ENCODE assay signal across 33 cellular contexts in genomic region chrX:3504916-3505315, GRCh38.
"Had no signal": no experiment of that assay in that cellular context is flagged by ENCODE, and none has a peak within 500 bp of the region (broad histone marks: within the 10 kb centered on the region; RNA-seq: fewer than 3 reads in every experiment).

No MANE protein-coding gene starts in this region.

- H3K4me3 Mint-ChIP-seq: activated CD4-positive, alpha-beta memory T cell treated with anti-CD3 and anti-CD28 coated beads, Interleukin-2, amount 10 ng/mL, durations not matched to agents 7 days and 5 days; activated CD4-positive, alpha-beta T cell treated with anti-CD3 and anti-CD28 coated beads, Interleukin-2, amount 10 ng/mL, durations not matched to agents 7 days and 5 days; activated naive CD4-positive, alpha-beta T cell treated with anti-CD3 and anti-CD28 coated beads, Interleukin-2, amount 10 ng/mL, durations not matched to agents 7 days and 5 days; activated naive CD8-positive, alpha-beta T cell; activated T-cell treated with anti-CD3 and anti-CD28 coated beads, Interleukin-2, amount 50 U/mL, for 24 hours; activated T-cell treated with anti-CD3 and anti-CD28 coated beads, Interleukin-2, amount 50 U/mL, for 72 hours; brain; dendritic cell treated with granulocyte-macrophage colony-stimulating factor and Interleukin-4, amounts not matched to agents 40 ng/mL and 50 ng/mL, for 4 days; endodermal cell; WTC11 had no signal

- H3K27me3 Mint-ChIP-seq: activated CD4-positive, alpha-beta memory T cell treated with anti-CD3 and anti-CD28 coated beads, Interleukin-2, amount 10 ng/mL, durations not matched to agents 7 days and 5 days; activated CD4-positive, alpha-beta T cell treated with anti-CD3 and anti-CD28 coated beads, Interleukin-2, amount 10 ng/mL, durations not matched to agents 7 days and 5 days; activated naive CD4-positive, alpha-beta T cell treated with anti-CD3 and anti-CD28 coated beads, Interleukin-2, amount 10 ng/mL, durations not matched to agents 7 days and 5 days; activated naive CD8-positive, alpha-beta T cell; dendritic cell treated with granulocyte-macrophage colony-stimulating factor and Interleukin-4, amounts not matched to agents 40 ng/mL and 50 ng/mL, for 4 days had no signal

- H3K36me3 Mint-ChIP-seq: activated naive CD4-positive, alpha-beta T cell treated with anti-CD3 and anti-CD28 coated beads, Interleukin-2, amount 10 ng/mL, durations not matched to agents 7 days and 5 days; activated naive CD8-positive, alpha-beta T cell; brain; WTC11 had no signal

- DNase-seq: activated CD4-positive, alpha-beta memory T cell treated with anti-CD3 and anti-CD28 coated beads, Interleukin-2, amount 10 ng/mL, durations not matched to agents 7 days and 5 days; activated CD4-positive, alpha-beta T cell treated with anti-CD3 and anti-CD28 coated beads for 1 hour; activated CD4-positive, alpha-beta T cell treated with anti-CD3 and anti-CD28 coated beads for 4 hours; activated CD4-positive, alpha-beta T cell treated with anti-CD3 and anti-CD28 coated beads, Interleukin-2, amount 10 ng/mL, durations not matched to agents 7 days and 5 days; activated CD4-positive, alpha-beta T cell treated with anti-CD3 and anti-CD28 coated beads, Interleukin-2, amount 50 U/mL, for 4 hours; activated CD8-positive, alpha-beta memory T cell treated with anti-CD3 and anti-CD28 coated beads, Interleukin-2, amount 50 U/mL, for 48 hours; activated gamma-delta T cell; activated naive CD4-positive, alpha-beta T cell; activated naive CD4-positive, alpha-beta T cell treated with anti-CD3 and anti-CD28 coated beads, Interleukin-2, amount 10 ng/mL, durations not matched to agents 7 days and 5 days; activated T-cell treated with anti-CD3 and anti-CD28 coated beads for 4 hours; activated T-cell treated with anti-CD3 and anti-CD28 coated beads, Interleukin-2, amount 50 U/mL, for 24 hours; activated T-cell treated with anti-CD3 and anti-CD28 coated beads, Interleukin-2, amount 50 U/mL, for 72 hours; adrenal gland; amygdala; aorta; central memory CD4-positive, alpha-beta T cell; cerebellar nuclear complex; dorsolateral prefrontal cortex; effector memory CD4-positive, alpha-beta T cell; endodermal cell; foreskin keratinocyte; gastrocnemius medialis; heart right ventricle; T-helper 2 cell had no signal

- H3K4me1 ChIP-seq: adrenal gland, breast epithelium, foreskin keratinocyte, gastrocnemius medialis, heart right ventricle had no signal

- H3K9me3 Mint-ChIP-seq: activated CD4-positive, alpha-beta memory T cell treated with anti-CD3 and anti-CD28 coated beads, Interleukin-2, amount 10 ng/mL, durations not matched to agents 7 days and 5 days; activated naive CD4-positive, alpha-beta T cell treated with anti-CD3 and anti-CD28 coated beads, Interleukin-2, amount 10 ng/mL, durations not matched to agents 7 days and 5 days; dendritic cell treated with granulocyte-macrophage colony-stimulating factor and Interleukin-4, amounts not matched to agents 40 ng/mL and 50 ng/mL, for 4 days; WTC11 had no signal

- H3K4me2 ChIP-seq: hepatocyte had no signal

- H3K27me3 ChIP-seq: adrenal gland, breast epithelium, cardiac muscle cell, foreskin keratinocyte, gastrocnemius medialis, heart right ventricle, hepatocyte had no signal

- H3K79me2 ChIP-seq: hepatocyte had no signal

- H3K27ac Mint-ChIP-seq: activated CD4-positive, alpha-beta memory T cell treated with anti-CD3 and anti-CD28 coated beads, Interleukin-2, amount 10 ng/mL, durations not matched to agents 7 days and 5 days; activated CD4-positive, alpha-beta T cell treated with anti-CD3 and anti-CD28 coated beads, Interleukin-2, amount 10 ng/mL, durations not matched to agents 7 days and 5 days; activated naive CD4-positive, alpha-beta T cell treated with anti-CD3 and anti-CD28 coated beads, Interleukin-2, amount 10 ng/mL, durations not matched to agents 7 days and 5 days; activated naive CD8-positive, alpha-beta T cell; activated T-cell treated with anti-CD3 and anti-CD28 coated beads, Interleukin-2, amount 50 U/mL, for 24 hours; activated T-cell treated with anti-CD3 and anti-CD28 coated beads, Interleukin-2, amount 50 U/mL, for 72 hours; brain; dendritic cell treated with granulocyte-macrophage colony-stimulating factor and Interleukin-4, amounts not matched to agents 40 ng/mL and 50 ng/mL, for 4 days; endodermal cell; WTC11 had no signal

- H3K9me3 ChIP-seq: adrenal gland, breast epithelium, gastrocnemius medialis had no signal

- H3K36me3 ChIP-seq: adrenal gland, breast epithelium, cardiac muscle cell, gastrocnemius medialis, heart right ventricle had no signal

- ATAC-seq: activated T-cell treated with anti-CD3 and anti-CD28 coated beads, Interleukin-2, amount 50 U/mL, for 72 hours; esophagus mucosa; foreskin keratinocyte; gastrocnemius medialis; heart right ventricle; WTC11 had no signal

- H3K4me1 Mint-ChIP-seq: activated CD4-positive, alpha-beta memory T cell treated with anti-CD3 and anti-CD28 coated beads, Interleukin-2, amount 10 ng/mL, durations not matched to agents 7 days and 5 days; activated CD4-positive, alpha-beta T cell treated with anti-CD3 and anti-CD28 coated beads, Interleukin-2, amount 10 ng/mL, durations not matched to agents 7 days and 5 days; activated naive CD4-positive, alpha-beta T cell treated with anti-CD3 and anti-CD28 coated beads, Interleukin-2, amount 10 ng/mL, durations not matched to agents 7 days and 5 days; WTC11 had no signal

- H3K27ac ChIP-seq: adrenal gland, breast epithelium, cardiac muscle cell, coronary artery, dorsolateral prefrontal cortex, foreskin keratinocyte, gastrocnemius medialis, heart right ventricle, hepatocyte had no signal

- H2AFZ ChIP-seq: hepatocyte had no signal

- H3K4me3 ChIP-seq: adrenal gland, breast epithelium, cardiac muscle cell, coronary artery, dorsolateral prefrontal cortex, gastrocnemius medialis, heart right ventricle, hepatocyte had no signal
